Comparison of ENCODE assay signal across 28 cellular contexts in the genomic region with DNA sequence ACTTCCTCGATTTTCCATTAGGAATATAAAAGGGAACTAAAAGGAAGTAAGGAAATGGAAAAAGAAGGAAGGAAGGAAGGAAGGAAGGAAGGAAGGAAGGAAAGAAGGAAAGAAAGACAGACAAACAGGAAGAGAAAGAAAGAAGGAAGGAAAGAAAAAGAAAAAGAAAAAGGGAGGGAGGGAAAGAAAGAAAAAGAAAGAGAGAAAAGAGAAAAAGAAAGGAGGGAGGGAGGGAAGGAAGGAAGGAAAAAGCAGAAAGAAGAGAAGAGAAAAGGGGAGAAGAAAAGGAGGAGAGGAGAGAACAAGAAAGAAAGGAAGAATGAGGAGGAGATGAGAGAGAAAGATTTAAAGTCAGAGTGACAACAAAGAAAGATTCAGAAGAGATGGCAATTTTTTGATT.
"Had no signal": no experiment of that assay in that cellular context is flagged by ENCODE, and none has a peak within 500 bp of the region (broad histone marks: within the 10 kb centered on the region; RNA-seq: fewer than 3 reads in every experiment).

No MANE protein-coding gene starts in this region.

- DNase-seq: stimulated activated CD4-positive, alpha-beta T cell treated with anti-CD3 and anti-CD28 coated beads, Interleukin-2, amount 100 ng/mL, for 48 hours; stimulated activated CD4-positive, alpha-beta T cell treated with anti-CD3 and anti-CD28 coated beads, Interleukin-4, amount 100 ng/mL, for 1 hour; stimulated activated CD4-positive, alpha-beta T cell treated with anti-CD3 and anti-CD28 coated beads, Interleukin-4, amount 100 ng/mL, for 24 hours; stimulated activated CD4-positive, alpha-beta T cell treated with anti-CD3 and anti-CD28 coated beads, Interleukin-4, amount 100 ng/mL, for 4 hours; stimulated activated CD8-positive, alpha-beta memory T cell treated with anti-CD3 and anti-CD28 coated beads, Interleukin-4, amount 100 ng/mL, for 48 hours; stimulated activated naive B cell treated with anti-CD40 and anti-IgM and Interleukin-4, amounts not matched to agents 10 μg/mL and 1 μg/mL and 100 μg/mL, for 72 hours; stimulated activated naive CD4-positive, alpha-beta T cell; stimulated activated naive CD4-positive, alpha-beta T cell treated with Interleukin-2 at 50 U/mL for 16 hours; stimulated activated naive CD8-positive, alpha-beta T cell treated with anti-CD3 and anti-CD28 coated beads, Interleukin-15, amount 100 ng/mL, for 72 hours; stimulated activated naive CD8-positive, alpha-beta T cell treated with anti-CD3 and anti-CD28 coated beads, Interleukin-15, Interleukin-2, amounts not matched to agents 100 U/mL and 50 U/mL, for 24 hours; stomach; substantia nigra; testis; thyroid gland; tibial artery; transverse colon; trophoblast cell; upper lobe of left lung; upper lobe of right lung; uterus had no signal

- H3K27me3 ChIP-seq: stomach, suprapubic skin, testis, thyroid gland, tibial artery, tibial nerve, transverse colon, upper lobe of left lung, upper lobe of right lung, uterus, vagina had no signal

- H3K4me1 ChIP-seq: stomach, suprapubic skin, testis, thyroid gland, tibial artery, tibial nerve, transverse colon, upper lobe of left lung, upper lobe of right lung, uterus, vagina had no signal

- H3K9me3 ChIP-seq: testis, thoracic aorta, thyroid gland, transverse colon, upper lobe of right lung, uterus, vagina had no signal

- H3K27me3 Mint-ChIP-seq: stimulated activated memory B cell treated with anti-CD40 and anti-IgM and Interleukin-4, amounts not matched to agents 10 μg/mL and 1 μg/mL and 100 μg/mL, for 72 hours; stimulated activated naive B cell treated with anti-CD40 and anti-IgM and Interleukin-4, amounts not matched to agents 10 μg/mL and 1 μg/mL and 100 μg/mL, for 72 hours; stimulated activated naive CD8-positive, alpha-beta T cell treated with anti-CD3 and anti-CD28 coated beads, Interleukin-15, amount 100 ng/mL, for 72 hours; stimulated activated naive CD8-positive, alpha-beta T cell treated with anti-CD3 and anti-CD28 coated beads, Interleukin-15, Interleukin-2, amounts not matched to agents 100 ng/mL and 50 ng/mL, for 24 hours; type B pancreatic cell had no signal

- H3K4me3 ChIP-seq: stomach, suprapubic skin, testis, thoracic aorta, thyroid gland, tibial artery, tibial nerve, transverse colon, upper lobe of left lung, upper lobe of right lung, uterus, vagina had no signal

- H3K27ac Mint-ChIP-seq: stimulated activated effector memory CD8-positive, alpha-beta T cell treated with anti-CD3 and anti-CD28 coated beads, Interleukin-12 subunit alpha, Interleukin-12 subunit beta, amount 100 ng/mL, for 72 hours; stimulated activated memory B cell treated with anti-CD40 and anti-IgM and Interleukin-4, amounts not matched to agents 10 μg/mL and 1 μg/mL and 100 μg/mL, for 72 hours; stimulated activated naive B cell treated with anti-CD40 and anti-IgM and Interleukin-4, amounts not matched to agents 10 μg/mL and 1 μg/mL and 100 μg/mL, for 72 hours; stimulated activated naive CD8-positive, alpha-beta T cell treated with anti-CD3 and anti-CD28 coated beads, Interleukin-15, amount 100 ng/mL, for 72 hours; stimulated activated naive CD8-positive, alpha-beta T cell treated with anti-CD3 and anti-CD28 coated beads, Interleukin-15, Interleukin-2, amounts not matched to agents 100 ng/mL and 50 ng/mL, for 24 hours; type B pancreatic cell had no signal

- H3K4me1 Mint-ChIP-seq: stimulated activated effector memory CD8-positive, alpha-beta T cell treated with anti-CD3 and anti-CD28 coated beads, Interleukin-12 subunit alpha, Interleukin-12 subunit beta, amount 100 ng/mL, for 72 hours; stimulated activated memory B cell treated with anti-CD40 and anti-IgM and Interleukin-4, amounts not matched to agents 10 μg/mL and 1 μg/mL and 100 μg/mL, for 72 hours; stimulated activated naive B cell treated with anti-CD40 and anti-IgM and Interleukin-4, amounts not matched to agents 10 μg/mL and 1 μg/mL and 100 μg/mL, for 72 hours; stimulated activated naive CD8-positive, alpha-beta T cell treated with anti-CD3 and anti-CD28 coated beads, Interleukin-15, amount 100 ng/mL, for 72 hours had no signal

- H3K36me3 Mint-ChIP-seq: stimulated activated effector memory CD8-positive, alpha-beta T cell treated with anti-CD3 and anti-CD28 coated beads, Interleukin-12 subunit alpha, Interleukin-12 subunit beta, amount 100 ng/mL, for 72 hours; stimulated activated memory B cell treated with anti-CD40 and anti-IgM and Interleukin-4, amounts not matched to agents 10 μg/mL and 1 μg/mL and 100 μg/mL, for 72 hours; stimulated activated naive B cell treated with anti-CD40 and anti-IgM and Interleukin-4, amounts not matched to agents 10 μg/mL and 1 μg/mL and 100 μg/mL, for 72 hours; type B pancreatic cell had no signal

- H3K27ac ChIP-seq: stomach, suprapubic skin, testis, thoracic aorta, thyroid gland, tibial artery, tibial nerve, transverse colon, upper lobe of left lung, upper lobe of right lung, uterus, vagina had no signal

- ATAC-seq: stimulated activated effector memory CD8-positive, alpha-beta T cell treated with anti-CD3 and anti-CD28 coated beads, Interleukin-12 subunit alpha, Interleukin-12 subunit beta, amount 100 ng/mL, for 72 hours; stimulated activated memory B cell treated with anti-CD40 and anti-IgM and Interleukin-4, amounts not matched to agents 10 μg/mL and 1 μg/mL and 100 μg/mL, for 72 hours; stimulated activated naive B cell treated with anti-CD40 and anti-IgM and Interleukin-4, amounts not matched to agents 10 μg/mL and 1 μg/mL and 100 μg/mL, for 72 hours; stimulated activated naive CD8-positive, alpha-beta T cell treated with anti-CD3 and anti-CD28 coated beads, Interleukin-15, amount 100 ng/mL, for 72 hours; stimulated activated naive CD8-positive, alpha-beta T cell treated with anti-CD3 and anti-CD28 coated beads, Interleukin-15, Interleukin-2, amounts not matched to agents 100 U/mL and 50 U/mL, for 24 hours; upper lobe of right lung had no signal

- H3K36me3 ChIP-seq: stomach, suprapubic skin, thoracic aorta, thyroid gland, tibial artery, tibial nerve, transverse colon, upper lobe of left lung, upper lobe of right lung, uterus, vagina had no signal

- H3K4me3 Mint-ChIP-seq: stimulated activated effector memory CD8-positive, alpha-beta T cell treated with anti-CD3 and anti-CD28 coated beads, Interleukin-12 subunit alpha, Interleukin-12 subunit beta, amount 100 ng/mL, for 72 hours; stimulated activated memory B cell treated with anti-CD40 and anti-IgM and Interleukin-4, amounts not matched to agents 10 μg/mL and 1 μg/mL and 100 μg/mL, for 72 hours; stimulated activated naive B cell treated with anti-CD40 and anti-IgM and Interleukin-4, amounts not matched to agents 10 μg/mL and 1 μg/mL and 100 μg/mL, for 72 hours; stimulated activated naive CD8-positive, alpha-beta T cell treated with anti-CD3 and anti-CD28 coated beads, Interleukin-15, amount 100 ng/mL, for 72 hours; stimulated activated naive CD8-positive, alpha-beta T cell treated with anti-CD3 and anti-CD28 coated beads, Interleukin-15, Interleukin-2, amounts not matched to agents 100 ng/mL and 50 ng/mL, for 24 hours; type B pancreatic cell had no signal
